1 cellular context compared by ENCODE assay signal in genomic region chr19:33554391-33554790, GRCh38.
A peak's percentile ranks its signal among the peaks of the same experiment; 100 is the strongest.
TF ChIP-seq lines count a peak whose summit lies in the region.

No MANE protein-coding gene starts in this region.

TF ChIP-seq in GM12878, 131 proteins besides CTCF, POLR2A, EP300 and RAD21 (continued from another document):
- TF ChIP-seq ATF3 (IDR thresholded peaks at IDR 0.05; ENCODE audit: borderline replicate concordance, extremely low read depth, low read depth, low read length), result no peak
- peak; percentile 9 for TF ChIP-seq PBX3 (IDR thresholded peaks at IDR 0.05; ENCODE audit: insufficient replicate concordance, low read depth, low read length)
